1 cellular context compared by ENCODE assay signal in genomic region chr7:20834656-20835055, GRCh38.
TF ChIP-seq lines count a peak whose summit lies in the region.

No MANE protein-coding gene starts in this region.

TF ChIP-seq in SK-N-SH treated with all-trans-retinoic acid at 6 μM for 48 hours, 23 proteins besides CTCF, POLR2A, EP300 and RAD21 (continued from another document):
- TF ChIP-seq, protein P1, sequence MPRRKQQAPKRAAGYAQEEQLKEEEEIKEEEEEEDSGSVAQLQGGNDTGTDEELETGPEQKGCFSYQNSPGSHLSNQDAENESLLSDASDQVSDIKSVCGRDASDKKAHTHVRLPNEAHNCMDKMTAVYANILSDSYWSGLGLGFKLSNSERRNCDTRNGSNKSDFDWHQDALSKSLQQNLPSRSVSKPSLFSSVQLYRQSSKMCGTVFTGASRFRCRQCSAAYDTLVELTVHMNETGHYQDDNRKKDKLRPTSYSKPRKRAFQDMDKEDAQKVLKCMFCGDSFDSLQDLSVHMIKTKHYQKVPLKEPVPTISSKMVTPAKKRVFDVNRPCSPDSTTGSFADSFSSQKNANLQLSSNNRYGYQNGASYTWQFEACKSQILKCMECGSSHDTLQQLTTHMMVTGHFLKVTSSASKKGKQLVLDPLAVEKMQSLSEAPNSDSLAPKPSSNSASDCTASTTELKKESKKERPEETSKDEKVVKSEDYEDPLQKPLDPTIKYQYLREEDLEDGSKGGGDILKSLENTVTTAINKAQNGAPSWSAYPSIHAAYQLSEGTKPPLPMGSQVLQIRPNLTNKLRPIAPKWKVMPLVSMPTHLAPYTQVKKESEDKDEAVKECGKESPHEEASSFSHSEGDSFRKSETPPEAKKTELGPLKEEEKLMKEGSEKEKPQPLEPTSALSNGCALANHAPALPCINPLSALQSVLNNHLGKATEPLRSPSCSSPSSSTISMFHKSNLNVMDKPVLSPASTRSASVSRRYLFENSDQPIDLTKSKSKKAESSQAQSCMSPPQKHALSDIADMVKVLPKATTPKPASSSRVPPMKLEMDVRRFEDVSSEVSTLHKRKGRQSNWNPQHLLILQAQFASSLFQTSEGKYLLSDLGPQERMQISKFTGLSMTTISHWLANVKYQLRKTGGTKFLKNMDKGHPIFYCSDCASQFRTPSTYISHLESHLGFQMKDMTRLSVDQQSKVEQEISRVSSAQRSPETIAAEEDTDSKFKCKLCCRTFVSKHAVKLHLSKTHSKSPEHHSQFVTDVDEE (CRISPR knock-in tag; IDR thresholded peaks at IDR 0.05), result no peak
- TF ChIP-seq ZNF565 (CRISPR knock-in tag; conservative IDR thresholded peaks at IDR 0.05; ENCODE audit: low read depth) (no peak), ISL1 (CRISPR knock-in tag; IDR thresholded peaks at IDR 0.05) (no peak), GLIS3 (CRISPR knock-in tag; IDR thresholded peaks at IDR 0.05) (no peak), BACH2 (CRISPR knock-in tag; IDR thresholded peaks at IDR 0.05; ENCODE audit: borderline replicate concordance) (no peak), ZC3H10 (CRISPR knock-in tag; IDR thresholded peaks at IDR 0.05) (no peak), TCF4 (CRISPR knock-in tag; IDR thresholded peaks at IDR 0.05; ENCODE audit: borderline replicate concordance) (no peak), RARB (CRISPR knock-in tag; IDR thresholded peaks at IDR 0.05) (no peak)
